ENCODE assay signal across 8 cellular contexts in genomic region chr3:42830437-42831320, GRCh38. TPM values are rescaled to one million over a fixed set of nuclear protein-coding genes. Genes with fewer than 3 reads are reported as not detected.
DNase-seq lines count a peak whose midpoint lies in the region; ATAC-seq and TF ChIP-seq lines count a peak whose summit lies in the region.

No MANE protein-coding gene starts in this region.

- no peaks in the 10 kb centered on the region for H3K9me3 Mint-ChIP-seq in natural killer cell

- no peak overlapping the region for H3K27ac Mint-ChIP-seq in natural killer cell

- no peak overlapping the region for H3K27ac ChIP-seq in left lung

- H3K4me3 ChIP-seq in adipocyte (ENCODE audit: low read length) (no peak overlapping the region), left lung (no peak overlapping the region)

- peaks cover 61% of the 10 kb centered on the region for H3K4me1 ChIP-seq in adipocyte (ENCODE audit: control insufficient read depth, insufficient read depth, low read length)
- H3K4me1 ChIP-seq in left lung: peaks cover 0 to 6% of the 10 kb centered on the region in 2 donors

- peak in 1 of 2 donors; percentile 15 for TF ChIP-seq CTCF in left lung (IDR thresholded peaks at IDR 0.05)
- TF ChIP-seq CTCF in natural killer cell (IDR thresholded peaks at IDR 0.05): no peak

- H3K4me3 Mint-ChIP-seq in natural killer cell: no peak overlapping the region

- H3K27me3 ChIP-seq in adipocyte (replicated peaks; ENCODE audit: control insufficient read depth, insufficient read depth, low read length) (no peaks in the 10 kb centered on the region), left lung (no peaks in the 10 kb centered on the region)

- intact Hi-C loops in left lung (cut with DNase I) (loop anchor here in 1 of 2 donors (5.0 kb wide), 1 partner anchor 52 kb away; no protein-coding TSS in a partner anchor), natural killer cell (cut with micrococcal nuclease) (loop anchor here (1.0 to 2.0 kb wide), 2 partner anchors 50 to 51 kb away; no protein-coding TSS in a partner anchor), posterior cingulate gyrus (cut with DNase I) (loop anchor here (2.0 kb wide), 2 partner anchors 50 kb away; no protein-coding TSS in a partner anchor)

- H3K36me3 ChIP-seq in adipocyte (ENCODE audit: control insufficient read depth, insufficient read depth, low read length, severe bottlenecking): no peaks in the 10 kb centered on the region
- no peaks in the 10 kb centered on the region for H3K36me3 ChIP-seq in left lung

- H3K27me3 Mint-ChIP-seq in natural killer cell (ENCODE audit: low read depth in 2 of 2): peaks cover 11 to 16% of the 10 kb centered on the region in 2 donors

- H3K36me3 Mint-ChIP-seq in natural killer cell: no peaks in the 10 kb centered on the region

- H3K9ac ChIP-seq in adipocyte (ENCODE audit: low read length): peak overlapping the region; percentile 47

- ATAC-seq in left lung (peak; percentile 82), natural killer cell (no peak), HG03432 (IDR thresholded peaks at IDR 0.05; ENCODE audit: unreplicated experiment) (no peak)

- peaks cover 8 to 13% of the 10 kb centered on the region in 2 donors for H3K4me1 Mint-ChIP-seq in natural killer cell

- H3K9me3 ChIP-seq in adipocyte (ENCODE audit: control insufficient read depth, low read length): no peaks in the 10 kb centered on the region
- H3K9me3 ChIP-seq in left lung: no peaks in the 10 kb centered on the region

- DNase-seq in DMS 273 (lab: John Stamatoyannopoulos, UW; ENCODE audit: unreplicated experiment) (peak; percentile 67), LoVo (ENCODE audit: low spot score) (peak; percentile 27), adipocyte (ENCODE audit: low read depth) (peak; percentile 60), left lung (no peak), HuH-7 (ENCODE audit: low spot score) (no peak), natural killer cell (no peak), posterior cingulate gyrus (no peak)

RNA-seq across cellular contexts. Expression of gene ACKR2, which starts 21.4 kb away (rescaled TPM):
- total RNA-seq in left lung (1 to 10 TPM; 2.5 to 7.9 TPM), natural killer cell (under 1 TPM; 0.56 to 0.95 (median 0.72) TPM)

RNA-seq across cellular contexts. Expression of gene HIGD1A, which starts 26.4 kb away (rescaled TPM):
- total RNA-seq in left lung (10 to 100 TPM; 81.3 to 95.2 TPM), natural killer cell (10 to 100 TPM; 24.5 to 28.5 (median 28.2) TPM)

RNA-seq across cellular contexts. Expression of gene CYP8B1, which starts 45.0 kb away (rescaled TPM):
- not detected for total RNA-seq in left lung
- total RNA-seq in natural killer cell: not detected

RNA-seq across cellular contexts. Expression of gene CCDC13, which starts 57.6 kb away (rescaled TPM):
- total RNA-seq in left lung: 1 to 10 TPM in 1 of 2 donors, under 1 TPM in 1; 0.90 to 2.9 TPM
- total RNA-seq in natural killer cell: under 1 TPM; 0.35 to 0.88 (median 0.47) TPM

Comparison
In these comparisons a context has a peak if more than half of its experiments do, and no peak if none do; other contexts are left out.
1. DNase-seq: peak in DMS 273 (single experiment), LoVo (single experiment) and adipocyte (single experiment); none in left lung (0 of 2), HuH-7 (single experiment), natural killer cell (single experiment) and posterior cingulate gyrus (0 of 10).